8 cellular contexts compared by ENCODE assay signal in genomic region chr3:52897130-52898109, GRCh38. TPM values are rescaled to one million over a fixed set of nuclear protein-coding genes. Genes with fewer than 3 reads are reported as not detected.
DNase-seq lines count a peak whose midpoint lies in the region; ATAC-seq and TF ChIP-seq lines count a peak whose summit lies in the region.

Gene STIMATE (minus strand): TSS chr3:52897548. CDS start chr3:52897450, 98 bp downstream.

- TF ChIP-seq RAD21 in Ishikawa (IDR thresholded peaks at IDR 0.05; ENCODE audit: low read depth), result no peak

- DNase-seq in DMS79 (lab: John Stamatoyannopoulos, UW) (peak; percentile 9), RKO (ENCODE audit: low spot score) (peak; percentile 87), activated T-helper 1 cell treated with Interleukin-2 at 50 U/mL for 16 hours (ENCODE audit: low read depth) (peak; percentile 80), fibroblast of gingiva (ENCODE audit: low read depth) (peak; percentile 73), naive B cell (peak; percentile 86)
- peak; percentile 81 to 92 for DNase-seq in stimulated activated effector memory CD8-positive, alpha-beta T cell treated with anti-CD3 and anti-CD28 coated beads, Interleukin-12 subunit alpha, Interleukin-12 subunit beta, amount 100 ng/mL, for 72 hours (ENCODE audit: low spot score in 2 of 2)

- peak within 1 kb of the TSS; percentile 87 to 98 (median 96) for H3K4me3 Mint-ChIP-seq in naive B cell
- peak within 1 kb of the TSS; percentile 91 for H3K4me3 Mint-ChIP-seq in stimulated activated effector memory CD8-positive, alpha-beta T cell treated with anti-CD3 and anti-CD28 coated beads, Interleukin-12 subunit alpha, Interleukin-12 subunit beta, amount 100 ng/mL, for 72 hours

- H3K27me3 Mint-ChIP-seq in naive B cell, result no peaks in the 10 kb centered on the region

- peak within 1 kb of the TSS; percentile 47 to 96 (median 92) for H3K27ac Mint-ChIP-seq in naive B cell
- H3K27ac Mint-ChIP-seq in stimulated activated effector memory CD8-positive, alpha-beta T cell treated with anti-CD3 and anti-CD28 coated beads, Interleukin-12 subunit alpha, Interleukin-12 subunit beta, amount 100 ng/mL, for 72 hours, result peak within 1 kb of the TSS; percentile 91

- ATAC-seq in GM21619 (IDR thresholded peaks at IDR 0.05; ENCODE audit: unreplicated experiment) (peak; percentile 92), naive B cell (ENCODE audit: low read depth in 2 of 2) (peak; percentile 94 to 96)
- peak; percentile 89 for ATAC-seq in stimulated activated effector memory CD8-positive, alpha-beta T cell treated with anti-CD3 and anti-CD28 coated beads, Interleukin-12 subunit alpha, Interleukin-12 subunit beta, amount 100 ng/mL, for 72 hours

- H3K9me3 Mint-ChIP-seq in naive B cell, result no peaks in the 10 kb centered on the region
- H3K9me3 Mint-ChIP-seq in stimulated activated effector memory CD8-positive, alpha-beta T cell treated with anti-CD3 and anti-CD28 coated beads, Interleukin-12 subunit alpha, Interleukin-12 subunit beta, amount 100 ng/mL, for 72 hours, result no peaks in the 10 kb centered on the region

- peaks cover 28 to 35% (median 32%) of the 10 kb centered on the region in 3 donors for H3K4me1 Mint-ChIP-seq in naive B cell
- peaks cover 42% of the 10 kb centered on the region for H3K4me1 Mint-ChIP-seq in stimulated activated effector memory CD8-positive, alpha-beta T cell treated with anti-CD3 and anti-CD28 coated beads, Interleukin-12 subunit alpha, Interleukin-12 subunit beta, amount 100 ng/mL, for 72 hours

- H3K36me3 Mint-ChIP-seq in naive B cell, result no peaks in the 10 kb centered on the region
- peaks cover 17% of the 10 kb centered on the region for H3K36me3 Mint-ChIP-seq in stimulated activated effector memory CD8-positive, alpha-beta T cell treated with anti-CD3 and anti-CD28 coated beads, Interleukin-12 subunit alpha, Interleukin-12 subunit beta, amount 100 ng/mL, for 72 hours

- no peak for TF ChIP-seq EP300 in Ishikawa (IDR thresholded peaks at IDR 0.05; ENCODE audit: borderline replicate concordance)

TF ChIP-seq in Ishikawa, 13 proteins besides CTCF, POLR2A, EP300 and RAD21:
- TF ChIP-seq TEAD4 (IDR thresholded peaks at IDR 0.05), result 0 out of 2 replicates have a peak, but pooled peaks have one; percentile 30
- peak; percentile 62; the same call in 1 of the 2 replicates for TF ChIP-seq MAX (IDR thresholded peaks at IDR 0.05)
- peak; percentile 72; the same call in 1 of the 2 replicates for TF ChIP-seq TAF1 (IDR thresholded peaks at IDR 0.05; ENCODE audit: low read depth)
- TF ChIP-seq USF1 (IDR thresholded peaks at IDR 0.05), result no peak
- no peak for TF ChIP-seq CEBPB (IDR thresholded peaks at IDR 0.05)
- TF ChIP-seq ZBTB7A (IDR thresholded peaks at IDR 0.05; ENCODE audit: low read depth), result no peak
- peak; percentile 13; the same call in 1 of the 2 replicates for TF ChIP-seq TCF12 (IDR thresholded peaks at IDR 0.05; ENCODE audit: low read depth)
- TF ChIP-seq REST (IDR thresholded peaks at IDR 0.05; ENCODE audit: low read depth), result 0 out of 2 replicates have a peak, but pooled peaks have one; percentile 2
- TF ChIP-seq FOXM1 (IDR thresholded peaks at IDR 0.05; ENCODE audit: borderline replicate concordance, low read depth), result no peak

RNA-seq across cellular contexts. Expression of gene STIMATE, which starts in this region (rescaled TPM):
- polyA plus RNA-seq in naive B cell (ENCODE audit: low read depth in 6 of 6), result 10 to 100 TPM in 1 of 6 donors, 1 to 10 TPM in 5; 3.6 to 10.2 (median 5.9) TPM

Comparison
In these comparisons a context has a peak if more than half of its experiments do, and no peak if none do; other contexts are left out.
1. Peak in every context shown above with its lines: DNase-seq and ATAC-seq.
2. DNase-seq: peak in every context shown above with its lines; median percentile 87 in RKO; 86 in stimulated activated effector memory CD8-positive, alpha-beta T cell treated with anti-CD3 and anti-CD28 coated beads, Interleukin-12 subunit alpha, Interleukin-12 subunit beta, amount 100 ng/mL, for 72 hours; 86 in naive B cell; 80 in activated T-helper 1 cell treated with Interleukin-2 at 50 U/mL for 16 hours; 73 in fibroblast of gingiva; 9 in DMS79.